ENCODE assay signal across 1 cellular context in the genomic region with DNA sequence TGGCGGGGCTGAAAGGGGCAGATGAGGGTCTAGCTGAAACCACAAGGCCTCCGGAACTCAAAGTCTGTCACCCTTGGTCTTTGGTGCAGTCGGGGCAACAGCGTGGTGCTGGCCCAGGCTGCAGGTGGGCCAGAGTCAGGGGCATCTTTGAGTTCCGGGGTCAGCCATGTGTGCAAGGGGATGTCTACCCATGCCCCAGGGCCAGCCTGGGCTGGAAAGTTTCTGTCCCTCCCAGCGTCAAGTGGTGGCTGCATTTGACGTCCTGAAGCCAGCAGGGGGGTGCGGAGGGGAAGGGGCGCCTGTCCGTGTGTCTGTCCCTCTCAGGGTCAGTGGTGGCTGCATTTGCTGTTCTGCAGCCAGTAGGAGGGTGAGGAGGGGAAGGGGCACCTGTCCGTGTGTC.
TF ChIP-seq lines count a peak whose summit lies in the region.

No MANE protein-coding gene starts in this region.

TF ChIP-seq in liver, 16 proteins besides CTCF, POLR2A, EP300 and RAD21 (continued from another document):
- TF ChIP-seq GABPA (IDR thresholded peaks at IDR 0.05 in 1 of 2, conservative IDR thresholded peaks at IDR 0.05 in 1 of 2) = no peak
- no peak for TF ChIP-seq SP1 (IDR thresholded peaks at IDR 0.05)
- no peak for TF ChIP-seq NR2F2 (IDR thresholded peaks at IDR 0.05)
